17 cellular contexts compared by ENCODE assay signal in the genomic region with DNA sequence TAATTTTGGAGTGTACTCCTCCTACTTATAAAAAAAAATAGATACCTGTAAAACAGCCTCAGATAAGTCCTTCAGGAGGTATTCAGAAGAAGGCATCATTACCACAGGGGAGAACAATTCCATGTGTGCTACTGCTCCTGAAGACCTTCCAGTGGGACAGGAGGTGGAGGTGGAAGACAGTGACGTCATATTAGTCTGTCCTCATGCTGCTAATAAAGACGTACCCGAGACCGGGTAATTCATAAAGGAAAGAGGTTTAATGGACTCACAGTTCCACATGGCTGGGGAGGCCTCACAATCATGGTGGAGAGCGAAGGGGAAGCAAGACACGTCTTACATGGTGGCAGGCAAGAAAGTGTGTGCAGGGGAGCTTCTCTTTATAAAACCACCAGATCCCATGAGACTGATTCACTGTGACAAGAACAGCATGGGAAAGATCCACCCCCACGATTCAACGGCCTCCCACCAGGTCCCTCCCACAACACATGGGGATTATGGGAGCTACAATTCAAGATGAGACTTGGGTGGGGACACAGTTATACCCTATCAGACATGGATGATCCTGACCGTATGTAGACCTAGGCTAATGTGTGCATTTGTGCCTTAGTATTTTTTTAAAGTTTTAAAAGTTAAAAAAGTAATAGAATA.
DNase-seq lines count a peak whose midpoint lies in the region; ATAC-seq, FAIRE-seq and TF ChIP-seq lines count a peak whose summit lies in the region.
"Had no signal": no experiment of that assay in that cellular context is flagged by ENCODE, and none has a peak within 500 bp of the region (broad histone marks: within the 10 kb centered on the region; RNA-seq: fewer than 3 reads in every experiment).

No MANE protein-coding gene starts in this region.

- H4K20me1 ChIP-seq in HepG2 (ENCODE audit: insufficient read depth, low read length): no peaks in the 10 kb centered on the region

- peaks cover 25% of the 10 kb centered on the region in 2 donors for H3K27me3 Mint-ChIP-seq in effector memory CD8-positive, alpha-beta T cell

- H3K4me2 ChIP-seq in HepG2 (ENCODE audit: low read depth, low read length): no peak overlapping the region; the same call in 1 of the 2 replicates

- TF ChIP-seq POLR2A in HepG2 (IDR thresholded peaks at IDR 0.05; ENCODE audit: insufficient read depth in 1 of 2, low read depth in 2 of 2, low read length in 2 of 2) (no peak), erythroblast (IDR thresholded peaks at IDR 0.05; ENCODE audit: low read length) (no peak)

- no peak overlapping the region for H3K4me3 Mint-ChIP-seq in effector memory CD8-positive, alpha-beta T cell
- H3K4me3 Mint-ChIP-seq: activated B cell treated with CpG ODN at 0.5 μM for 24 hours, B cell, H9 had no signal

- in situ Hi-C loops in SK-MEL-5 (cut with HindIII; ENCODE audit: low pct_unique_long_range_greater_than_20kb, low sequenced_read_pairs): no loop called here
- in situ Hi-C loops in HepG2 (cut with HindIII; ENCODE audit: extremely low pct_ligation_motif_present, low pct_unique_long_range_greater_than_20kb): no loop called here

- no TSS peak for BruUV-seq in HepG2 (replicated peaks; lab: Mats Ljungman, UMichigan)

- H3K27me3 ChIP-seq in BE2C (peaks cover 19% of the 10 kb centered on the region), HepG2 (ENCODE audit: control insufficient read depth in 1 of 2, insufficient read depth in 2 of 2, low read length in 2 of 2) (peaks cover 0 to 20% of the 10 kb centered on the region in 2 experiments; a peak in 3 of 5 replicates)
- H3K27me3 ChIP-seq: left lung, suprapubic skin had no signal

- H3K79me2 ChIP-seq in HepG2 (ENCODE audit: insufficient read depth, low read length): no peaks in the 10 kb centered on the region
- H3K79me2 ChIP-seq: parathyroid adenoma had no signal

- WGBS in HepG2 (ENCODE audit: low lambda C conversion rate): 53% methylated on average over 9 of the region's 9 CpGs

- no peak for TF ChIP-seq CTCF in BE2C (IDR thresholded peaks at IDR 0.05; ENCODE audit: low read depth, low read length)
- TF ChIP-seq CTCF in HepG2 (CRISPR knock-in tag; IDR thresholded peaks at IDR 0.05): no peak

- POLR2A ChIA-PET in HepG2 (lab: Yijun Ruan, JAX): no interaction called here

- H2AFZ ChIP-seq in HepG2 (ENCODE audit: low read length): no peak overlapping the region
- H2AFZ ChIP-seq: parathyroid adenoma had no signal

- peaks cover 17 to 20% of the 10 kb centered on the region in 2 donors for H3K4me1 Mint-ChIP-seq in effector memory CD8-positive, alpha-beta T cell (ENCODE audit: low read depth in 2 of 2)
- H3K4me1 Mint-ChIP-seq: activated B cell treated with CpG ODN at 0.5 μM for 24 hours, B cell had no signal

- 0 out of 2 replicates have a peak, but pooled peaks cover 3% of the 10 kb centered on the region for H3K9me3 ChIP-seq in BE2C
- no peaks in the 10 kb centered on the region for H3K9me3 ChIP-seq in HepG2 (ENCODE audit: low read length)
- H3K9me3 ChIP-seq: left lung, suprapubic skin had no signal

- H3K4me3 ChIP-seq in BE2C (ENCODE audit: low read depth, low read length) (no peak overlapping the region), HepG2 (replicated peaks in 1 of 3; ENCODE audit: insufficient read depth in 1 of 3, low read depth in 2 of 3, low read length in 3 of 3) (no peak overlapping the region)
- H3K4me3 ChIP-seq: left lung, skin epidermis, suprapubic skin had no signal

- TF ChIP-seq RAD21 in HepG2 (CRISPR knock-in tag; IDR thresholded peaks at IDR 0.05): no peak

- no peaks in the 10 kb centered on the region for H3K36me3 Mint-ChIP-seq in effector memory CD8-positive, alpha-beta T cell (ENCODE audit: insufficient read depth)

- no peak overlapping the region for H3K27ac Mint-ChIP-seq in effector memory CD8-positive, alpha-beta T cell
- H3K27ac Mint-ChIP-seq: activated B cell treated with CpG ODN at 0.5 μM for 24 hours, B cell, H9 had no signal

- H3K27ac ChIP-seq in HepG2 (ENCODE audit: extremely low read length, insufficient read depth, low read length): no peak overlapping the region
- H3K27ac ChIP-seq: left lung, parathyroid adenoma, suprapubic skin had no signal

- ATAC-seq in HepG2 (no peak), GM21360 (IDR thresholded peaks at IDR 0.05; ENCODE audit: unreplicated experiment) (no peak)
- ATAC-seq in effector memory CD8-positive, alpha-beta T cell (replicated peaks): no peak

- H3K4me1 ChIP-seq in BE2C (no peaks in the 10 kb centered on the region), HepG2 (ENCODE audit: insufficient read depth, low read length) (peaks cover 8% of the 10 kb centered on the region; the same call in 1 of the 2 replicates)
- H3K4me1 ChIP-seq: left lung, parathyroid adenoma, suprapubic skin had no signal

- TF ChIP-seq EP300 in HepG2 (IDR thresholded peaks at IDR 0.05; ENCODE audit: low read depth in 2 of 2, low read length in 2 of 2): no peak
- TF ChIP-seq EP300 in HepG2 (CRISPR knock-in tag; IDR thresholded peaks at IDR 0.05; ENCODE audit: borderline replicate concordance): no peak

- FAIRE-seq in HepG2 (lab: Jason Lieb, UNC): no peak

- no peak overlapping the region for H3K9ac ChIP-seq in HepG2 (ENCODE audit: insufficient read depth, low read depth, low read length)
- H3K9ac ChIP-seq: parathyroid adenoma had no signal

- intact Hi-C loops in HepG2 (cut with micrococcal nuclease; ENCODE audit: unreplicated experiment): no loop called here

- no peaks in the 10 kb centered on the region for H3K9me3 Mint-ChIP-seq in effector memory CD8-positive, alpha-beta T cell

- DNase-seq in BE2C: peak; percentile 10
- DNase-seq in ELR (ENCODE audit: low read depth): peak; percentile 50
- DNase-seq in SK-MEL-5 (ENCODE audit: low read depth, low spot score): peak; percentile 13
- DNase-seq in HepG2 (ENCODE audit: low spot score): no peak
- no peak for DNase-seq in erythroblast (lab: John Stamatoyannopoulos, UW)
- DNase-seq in effector memory CD8-positive, alpha-beta T cell: no peak
- DNase-seq: activated B cell treated with CpG ODN at 0.5 μM for 24 hours, cortex of kidney, Kasumi-1, NCI-H146 had no signal

- CTCF ChIA-PET in HepG2 (lab: Yijun Ruan, JAX; ENCODE audit: low intra/inter-chr PET ratio, low total read pairs): no interaction called here

- H3K36me3 ChIP-seq in BE2C (no peaks in the 10 kb centered on the region), HepG2 (replicated peaks in 1 of 2; ENCODE audit: control insufficient read depth in 1 of 2, insufficient read depth in 2 of 2, low read length in 2 of 2) (no peaks in the 10 kb centered on the region)
- H3K36me3 ChIP-seq: left lung, suprapubic skin had no signal

TF ChIP-seq in HepG2, 621 proteins besides CTCF, POLR2A, EP300 and RAD21:
- TF ChIP-seq CREB1 (IDR thresholded peaks at IDR 0.05) (peak; percentile 80), CREB1 (CRISPR knock-in tag; IDR thresholded peaks at IDR 0.05) (no peak), ATF7 (IDR thresholded peaks at IDR 0.05) (peak; percentile 85), ATF7 (CRISPR knock-in tag; IDR thresholded peaks at IDR 0.05) (no peak)
- TF ChIP-seq, protein P1, sequence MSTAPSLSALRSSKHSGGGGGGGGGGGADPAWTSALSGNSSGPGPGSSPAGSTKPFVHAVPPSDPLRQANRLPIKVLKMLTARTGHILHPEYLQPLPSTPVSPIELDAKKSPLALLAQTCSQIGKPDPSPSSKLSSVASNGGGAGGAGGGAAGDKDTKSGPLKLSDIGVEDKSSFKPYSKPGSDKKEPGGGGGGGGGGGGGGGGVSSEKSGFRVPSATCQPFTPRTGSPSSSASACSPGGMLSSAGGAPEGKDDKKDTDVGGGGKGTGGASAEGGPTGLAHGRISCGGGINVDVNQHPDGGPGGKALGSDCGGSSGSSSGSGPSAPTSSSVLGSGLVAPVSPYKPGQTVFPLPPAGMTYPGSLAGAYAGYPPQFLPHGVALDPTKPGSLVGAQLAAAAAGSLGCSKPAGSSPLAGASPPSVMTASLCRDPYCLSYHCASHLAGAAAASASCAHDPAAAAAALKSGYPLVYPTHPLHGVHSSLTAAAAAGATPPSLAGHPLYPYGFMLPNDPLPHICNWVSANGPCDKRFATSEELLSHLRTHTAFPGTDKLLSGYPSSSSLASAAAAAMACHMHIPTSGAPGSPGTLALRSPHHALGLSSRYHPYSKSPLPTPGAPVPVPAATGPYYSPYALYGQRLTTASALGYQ (CRISPR knock-in tag; IDR thresholded peaks at IDR 0.05): no peak

Comparison
In these comparisons a context has a peak if more than half of its experiments do, and no peak if none do; other contexts are left out.
1. DNase-seq: peak in BE2C (single experiment), ELR (single experiment) and SK-MEL-5 (single experiment); none in HepG2 (single experiment), erythroblast (0 of 2) and effector memory CD8-positive, alpha-beta T cell (0 of 3).